Comparison of ENCODE assay signal across 19 cellular contexts in the genomic region with DNA sequence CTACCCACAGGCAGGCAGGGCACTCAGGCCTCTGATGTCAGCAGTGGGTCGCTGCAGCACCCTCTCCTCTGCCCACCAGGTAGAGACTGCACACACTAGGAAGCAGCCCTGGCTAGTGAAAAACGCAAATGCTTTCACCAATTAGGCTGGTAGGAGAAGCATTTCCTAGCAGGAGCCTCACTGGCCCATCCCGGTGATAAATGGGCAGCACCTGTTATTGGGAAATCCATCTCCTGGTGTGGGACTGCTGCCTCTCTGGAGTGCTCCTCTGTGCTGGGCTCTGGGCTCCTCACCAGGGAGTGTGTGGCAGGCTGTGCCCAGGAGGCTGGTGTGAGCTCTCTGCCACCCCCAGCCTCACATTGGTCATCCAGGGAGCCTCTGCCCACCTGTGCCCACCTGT. TPM values are rescaled to one million over a fixed set of nuclear protein-coding genes. Genes with fewer than 3 reads are reported as not detected.
DNase-seq lines count a peak whose midpoint lies in the region; ATAC-seq and TF ChIP-seq lines count a peak whose summit lies in the region.
"Had no signal": no experiment of that assay in that cellular context is flagged by ENCODE, and none has a peak within 500 bp of the region (broad histone marks: within the 10 kb centered on the region; RNA-seq: fewer than 3 reads in every experiment).

No MANE protein-coding gene starts in this region.

- no peaks in the 10 kb centered on the region for H3K27me3 ChIP-seq in BLaER1 treated with 17β-estradiol and CSF1 and Interleukin-3, amounts not matched to agents 10 nM and 100 nM
- no peaks in the 10 kb centered on the region for H3K27me3 ChIP-seq in HCT116 (ENCODE audit: insufficient read depth, low read length)
- H3K27me3 ChIP-seq in endodermal cell (ENCODE audit: control insufficient read depth, insufficient read depth, low read length, poor library complexity, severe bottlenecking) = no peaks in the 10 kb centered on the region
- H3K27me3 ChIP-seq: Peyer's patch had no signal

- H3K36me3 ChIP-seq in BLaER1 treated with 17β-estradiol and CSF1 and Interleukin-3, amounts not matched to agents 10 nM and 100 nM = peaks cover 0 to 68% (median 18%) of the 10 kb centered on the region in 11 experiments; a peak in 15 of 22 replicates
- H3K36me3 ChIP-seq in HCT116 (ENCODE audit: control insufficient read depth in 1 of 2, insufficient read depth in 2 of 2, low read length in 2 of 2) (no peaks in the 10 kb centered on the region), endodermal cell (ENCODE audit: control insufficient read depth, insufficient read depth, low read length) (no peaks in the 10 kb centered on the region)
- H3K36me3 ChIP-seq: Peyer's patch had no signal

- H3K9me3 ChIP-seq in BLaER1 treated with 17β-estradiol and CSF1 and Interleukin-3, amounts not matched to agents 10 nM and 100 nM (replicated peaks in 1 of 11) = no peaks in the 10 kb centered on the region
- H3K9me3 ChIP-seq in HCT116 (ENCODE audit: control insufficient read depth in 1 of 2, insufficient read depth in 1 of 2, low read depth in 1 of 2, low read length in 2 of 2) (no peaks in the 10 kb centered on the region), T-helper 17 cell (ENCODE audit: control insufficient read depth, low read length, poor library complexity, severe bottlenecking) (no peaks in the 10 kb centered on the region), endodermal cell (ENCODE audit: control insufficient read depth, low read length) (no peaks in the 10 kb centered on the region)
- H3K9me3 ChIP-seq: Peyer's patch, SK-N-SH had no signal

- no peak for TF ChIP-seq POLR2A in HCT116 (IDR thresholded peaks at IDR 0.05; ENCODE audit: borderline replicate concordance, extremely low read depth, insufficient read depth, insufficient read length)

- no peak overlapping the region for H3K4me3 ChIP-seq in BLaER1 treated with 17β-estradiol and CSF1 and Interleukin-3, amounts not matched to agents 10 nM and 100 nM
- H3K4me3 ChIP-seq in HCT116 (replicated peaks in 1 of 2; ENCODE audit: low read depth in 1 of 2, low read length in 2 of 2) (no peak overlapping the region), endodermal cell (ENCODE audit: low read length) (no peak overlapping the region)
- H3K4me3 ChIP-seq: Peyer's patch had no signal

- H3K79me2 ChIP-seq in HCT116 (ENCODE audit: insufficient read depth, low read length) = peaks cover 65% of the 10 kb centered on the region

- H3K4me1 Mint-ChIP-seq in T-helper 17 cell = peaks cover 23% of the 10 kb centered on the region
- H3K4me1 Mint-ChIP-seq in endodermal cell = peaks cover 32% of the 10 kb centered on the region
- H3K4me1 Mint-ChIP-seq in type B pancreatic cell (ENCODE audit: unreplicated experiment) = peaks cover 50% of the 10 kb centered on the region

- DNase-seq in HCT116 (ENCODE audit: low read depth, low spot score) (no peak), T-helper 17 cell (no peak), endodermal cell (no peak), type B pancreatic cell (ENCODE audit: extremely low spot score, unreplicated experiment) (no peak), NCI-H146 treated with DMSO at 0.1 percent for 48 hours (lab: John Stamatoyannopoulos, UW; ENCODE audit: unreplicated experiment) (no peak), kidney tubule cell (ENCODE audit: low spot score) (no peak)
- no peak for DNase-seq in stimulated activated CD4-positive, alpha-beta T cell treated with anti-CD3 and anti-CD28 coated beads, Interleukin-12 subunit alpha, Interleukin-12 subunit beta, amount 100 ng/mL, for 4 hours
- DNase-seq: C1 segment of cervical spinal cord, DMS79, Karpas-422, MM.1S, NCI-H1092 treated with DMSO at 0.1 percent for 48 hours, NCI-H146, NCI-H2081 treated with DMSO at 0.1 percent for 48 hours, Peyer's patch, SHP77, SK-N-SH had no signal

- POLR2A ChIA-PET in HCT116 (lab: Charles Lee) = no interaction called here

- H3K27ac Mint-ChIP-seq in T-helper 17 cell (peak overlapping the region; percentile 89), endodermal cell (peak overlapping the region; percentile 35), type B pancreatic cell (no peak overlapping the region)

- intact Hi-C loops in HCT116 (cut with micrococcal nuclease) = no loop called here

- no TSS peak for BruUV-seq in HCT116 (replicated peaks; lab: Mats Ljungman, UMichigan)

- H3K27me3 Mint-ChIP-seq in T-helper 17 cell (no peaks in the 10 kb centered on the region), endodermal cell (ENCODE audit: insufficient read depth) (no peaks in the 10 kb centered on the region), type B pancreatic cell (no peaks in the 10 kb centered on the region)

- CTCF ChIA-PET in HCT116 (lab: Charles Lee) = no interaction called here

- no peak for TF ChIP-seq CTCF in HCT116 (IDR thresholded peaks at IDR 0.05 in 2 of 3, conservative IDR thresholded peaks at IDR 0.05 in 1 of 3; ENCODE audit: borderline replicate concordance in 1 of 3, insufficient read depth in 1 of 3, low read depth in 2 of 3, low read length in 2 of 3)
- TF ChIP-seq CTCF in endodermal cell (conservative IDR thresholded peaks at IDR 0.05) = no peak
- no peak for TF ChIP-seq CTCF in type B pancreatic cell (conservative IDR thresholded peaks at IDR 0.05)

- no peaks in the 10 kb centered on the region for H3K9me2 ChIP-seq in HCT116 (ENCODE audit: insufficient read depth)
- H3K9me2 ChIP-seq: SK-N-SH had no signal

- peaks cover 0 to 100% (median 100%) of the 10 kb centered on the region in 11 experiments; a peak in 18 of 22 replicates for H4K20me1 ChIP-seq in BLaER1 treated with 17β-estradiol and CSF1 and Interleukin-3, amounts not matched to agents 10 nM and 100 nM
- no peaks in the 10 kb centered on the region for H4K20me1 ChIP-seq in HCT116 (ENCODE audit: insufficient read depth)

- RAD21 ChIA-PET in HCT116 (lab: Charles Lee; ENCODE audit: low non-redundant PET in 1 of 2, low total read pairs in 2 of 2, uncharacterized antibody in 2 of 2, unreplicated experiment in 2 of 2) = no interaction called here

- peak overlapping the region in 3 of 11 experiments; percentile 15 to 29 (median 16); a peak in 3 of 22 replicates for H3K9ac ChIP-seq in BLaER1 treated with 17β-estradiol and CSF1 and Interleukin-3, amounts not matched to agents 10 nM and 100 nM
- H3K9ac ChIP-seq in HCT116 (ENCODE audit: low read length) = no peak overlapping the region
- H3K9ac ChIP-seq in endodermal cell (ENCODE audit: extremely low read depth, low read length, poor library complexity, severe bottlenecking) = no peak overlapping the region
- H3K9ac ChIP-seq: SK-N-SH had no signal

- peak overlapping the region in 2 of 11 experiments; percentile 24 to 54; a peak in 4 of 22 replicates for H3K27ac ChIP-seq in BLaER1 treated with 17β-estradiol and CSF1 and Interleukin-3, amounts not matched to agents 10 nM and 100 nM
- H3K27ac ChIP-seq in HCT116 (ENCODE audit: low read depth, low read length) (no peak overlapping the region), endodermal cell (ENCODE audit: low read depth, low read length) (no peak overlapping the region)
- H3K27ac ChIP-seq: HL-60, Peyer's patch had no signal

- H3K4me3 Mint-ChIP-seq in T-helper 17 cell (no peak overlapping the region), endodermal cell (no peak overlapping the region), type B pancreatic cell (no peak overlapping the region)

- no peak overlapping the region for H2AFZ ChIP-seq in HCT116 (ENCODE audit: low read depth, low read length, poor library complexity, severe bottlenecking)

- TF ChIP-seq RAD21 in HCT116 (IDR thresholded peaks at IDR 0.05; ENCODE audit: low read depth) = no peak

- H3K36me3 Mint-ChIP-seq in T-helper 17 cell (ENCODE audit: low read depth) = no peaks in the 10 kb centered on the region
- H3K36me3 Mint-ChIP-seq in endodermal cell (ENCODE audit: low read depth) = no peaks in the 10 kb centered on the region
- H3K36me3 Mint-ChIP-seq in type B pancreatic cell = no peaks in the 10 kb centered on the region

- peak overlapping the region in 10 of 11 experiments; percentile 46 to 89 (median 66); a peak in 20 of 22 replicates for H3K4me2 ChIP-seq in BLaER1 treated with 17β-estradiol and CSF1 and Interleukin-3, amounts not matched to agents 10 nM and 100 nM
- H3K4me2 ChIP-seq in HCT116 (ENCODE audit: low read length) = no peak overlapping the region
- H3K4me2 ChIP-seq: SK-N-SH had no signal

- ATAC-seq in HCT116 = peak; percentile 33; the same call in 1 of the 2 replicates
- ATAC-seq in T-helper 17 cell = no peak

- WGBS in endodermal cell (ENCODE audit: insufficient coverage in 1 of 2, insufficient read length in 1 of 2), 2 experiments = 91 to 93% methylated on average over 3 of the region's 3 CpGs

- H3K4me1 ChIP-seq in BLaER1 treated with 17β-estradiol and CSF1 and Interleukin-3, amounts not matched to agents 10 nM and 100 nM = peaks cover 41 to 71% (median 59%) of the 10 kb centered on the region in 10 experiments
- H3K4me1 ChIP-seq in HCT116 (ENCODE audit: control insufficient read depth in 1 of 2, insufficient read depth in 2 of 2, low read length in 2 of 2) = peaks cover 0 to 15% of the 10 kb centered on the region in 2 experiments; a peak in 1 of 4 replicates
- H3K4me1 ChIP-seq in endodermal cell (ENCODE audit: control insufficient read depth, insufficient read depth, low read length) = no peaks in the 10 kb centered on the region
- H3K4me1 ChIP-seq: Peyer's patch had no signal

- H3K9me3 Mint-ChIP-seq in endodermal cell (no peaks in the 10 kb centered on the region), type B pancreatic cell (no peaks in the 10 kb centered on the region)

TF ChIP-seq in HCT116, 20 proteins besides CTCF, POLR2A, EP300 and RAD21 (continues in another document):
- TF ChIP-seq EGR1 (IDR thresholded peaks at IDR 0.05; ENCODE audit: low read depth) (no peak), ELF1 (IDR thresholded peaks at IDR 0.05; ENCODE audit: borderline replicate concordance, low read depth) (no peak)

RNA-seq across cellular contexts. Expression of gene LRP8, which starts 28.6 kb away (rescaled TPM):
- total RNA-seq in HCT116 (2021; ENCODE audit: unreplicated experiment) (56.3 TPM), T-helper 17 cell (10 to 100 TPM; 15.1 to 18.6 TPM), endodermal cell (10 to 100 TPM; 29.1 to 39.6 TPM), type B pancreatic cell (ENCODE audit: low replicate concordance) (7.1 and 16.5 TPM in 2 replicates)
- 46.3 and 55.5 TPM in 2 replicates for polyA plus RNA-seq in HCT116 (2012)
- 35.6 TPM for polyA plus RNA-seq in endodermal cell (2013, experiment 1 of 2)
- 29.0 TPM for polyA plus RNA-seq in endodermal cell (2013, experiment 2 of 2)
